In the genomic region with DNA sequence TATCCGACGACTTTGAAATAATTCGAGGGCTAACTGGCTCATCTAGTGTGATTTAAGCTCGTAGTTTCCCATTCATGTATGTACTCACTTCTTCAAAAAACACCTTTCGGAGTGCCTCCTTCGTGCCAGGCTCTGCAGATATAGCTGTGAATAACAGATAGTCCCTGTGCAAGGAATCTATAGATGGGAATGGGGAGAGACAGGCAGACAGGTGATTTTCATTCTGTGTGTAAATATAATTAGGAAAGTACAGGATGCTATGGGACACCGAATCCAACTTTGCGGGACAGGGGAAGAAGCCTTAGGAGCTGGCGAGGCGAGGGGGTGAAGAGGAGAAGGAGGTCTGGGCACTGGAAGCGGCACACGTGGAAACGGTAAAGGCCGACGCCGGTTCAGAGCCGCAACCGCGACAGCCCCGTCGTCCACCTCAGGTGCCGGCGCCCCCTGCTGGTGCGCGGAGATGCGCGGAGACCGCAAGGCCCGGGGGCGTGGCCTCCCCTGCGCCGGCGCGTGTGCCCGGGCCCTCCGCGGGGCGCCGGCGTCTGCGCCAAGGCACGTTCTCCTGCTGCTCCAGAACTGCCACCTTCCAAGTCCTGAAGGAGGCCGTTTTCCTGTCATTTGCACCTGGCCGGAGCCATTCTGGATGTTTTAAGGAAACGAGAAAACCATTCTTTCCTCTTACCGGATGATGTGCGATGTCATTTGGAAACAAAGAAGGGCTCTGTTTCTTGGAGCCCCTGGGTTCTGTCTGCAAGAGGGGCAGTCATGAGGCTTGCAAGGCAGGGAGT, we compare ENCODE assay signal across 2 cellular contexts.
TF ChIP-seq lines count a peak whose summit lies in the region.

No MANE protein-coding gene starts in this region.

TF ChIP-seq in HEK293, 187 proteins besides CTCF, POLR2A, EP300 and RAD21 (continues in another document):
- TF ChIP-seq, protein P1, sequence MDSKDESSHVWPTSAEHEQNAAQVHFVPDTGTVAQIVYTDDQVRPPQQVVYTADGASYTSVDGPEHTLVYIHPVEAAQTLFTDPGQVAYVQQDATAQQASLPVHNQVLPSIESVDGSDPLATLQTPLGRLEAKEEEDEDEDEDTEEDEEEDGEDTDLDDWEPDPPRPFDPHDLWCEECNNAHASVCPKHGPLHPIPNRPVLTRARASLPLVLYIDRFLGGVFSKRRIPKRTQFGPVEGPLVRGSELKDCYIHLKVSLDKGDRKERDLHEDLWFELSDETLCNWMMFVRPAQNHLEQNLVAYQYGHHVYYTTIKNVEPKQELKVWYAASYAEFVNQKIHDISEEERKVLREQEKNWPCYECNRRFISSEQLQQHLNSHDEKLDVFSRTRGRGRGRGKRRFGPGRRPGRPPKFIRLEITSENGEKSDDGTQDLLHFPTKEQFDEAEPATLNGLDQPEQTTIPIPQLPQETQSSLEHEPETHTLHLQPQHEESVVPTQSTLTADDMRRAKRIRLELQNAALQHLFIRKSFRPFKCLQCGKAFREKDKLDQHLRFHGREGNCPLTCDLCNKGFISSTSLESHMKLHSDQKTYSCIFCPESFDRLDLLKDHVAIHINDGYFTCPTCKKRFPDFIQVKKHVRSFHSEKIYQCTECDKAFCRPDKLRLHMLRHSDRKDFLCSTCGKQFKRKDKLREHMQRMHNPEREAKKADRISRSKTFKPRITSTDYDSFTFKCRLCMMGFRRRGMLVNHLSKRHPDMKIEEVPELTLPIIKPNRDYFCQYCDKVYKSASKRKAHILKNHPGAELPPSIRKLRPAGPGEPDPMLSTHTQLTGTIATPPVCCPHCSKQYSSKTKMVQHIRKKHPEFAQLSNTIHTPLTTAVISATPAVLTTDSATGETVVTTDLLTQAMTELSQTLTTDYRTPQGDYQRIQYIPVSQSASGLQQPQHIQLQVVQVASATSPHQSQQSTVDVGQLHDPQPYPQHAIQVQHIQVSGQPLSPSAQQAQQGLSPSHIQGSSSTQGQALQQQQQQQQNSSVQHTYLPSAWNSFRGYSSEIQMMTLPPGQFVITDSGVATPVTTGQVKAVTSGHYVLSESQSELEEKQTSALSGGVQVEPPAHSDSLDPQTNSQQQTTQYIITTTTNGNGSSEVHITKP (tag by site-specific recombination; IDR thresholded peaks at IDR 0.05) = no peak
- TF ChIP-seq BCL11B (tag by site-specific recombination; IDR thresholded peaks at IDR 0.05; ENCODE audit: low read depth) (no peak), KLF10 (tag by site-specific recombination; IDR thresholded peaks at IDR 0.05) (peak; percentile 66; the same call in 1 of the 2 replicates), ZNF514 (tag by site-specific recombination; IDR thresholded peaks at IDR 0.05) (no peak), SETDB1 (IDR thresholded peaks at IDR 0.05; ENCODE audit: insufficient read length, low read length) (no peak), ZNF777 (tag by site-specific recombination; IDR thresholded peaks at IDR 0.05; ENCODE audit: borderline replicate concordance) (peak; percentile 71; the same call in 1 of the 2 replicates), ZNF596 (tag by site-specific recombination; IDR thresholded peaks at IDR 0.05) (peak; percentile 54; the same call in 1 of the 2 replicates), ZNF561 (tag by site-specific recombination; IDR thresholded peaks at IDR 0.05; ENCODE audit: borderline replicate concordance) (peak; percentile 67; the same call in 1 of the 2 replicates), RBAK (tag by site-specific recombination; IDR thresholded peaks at IDR 0.05) (no peak)
- TF ChIP-seq, protein P2, sequence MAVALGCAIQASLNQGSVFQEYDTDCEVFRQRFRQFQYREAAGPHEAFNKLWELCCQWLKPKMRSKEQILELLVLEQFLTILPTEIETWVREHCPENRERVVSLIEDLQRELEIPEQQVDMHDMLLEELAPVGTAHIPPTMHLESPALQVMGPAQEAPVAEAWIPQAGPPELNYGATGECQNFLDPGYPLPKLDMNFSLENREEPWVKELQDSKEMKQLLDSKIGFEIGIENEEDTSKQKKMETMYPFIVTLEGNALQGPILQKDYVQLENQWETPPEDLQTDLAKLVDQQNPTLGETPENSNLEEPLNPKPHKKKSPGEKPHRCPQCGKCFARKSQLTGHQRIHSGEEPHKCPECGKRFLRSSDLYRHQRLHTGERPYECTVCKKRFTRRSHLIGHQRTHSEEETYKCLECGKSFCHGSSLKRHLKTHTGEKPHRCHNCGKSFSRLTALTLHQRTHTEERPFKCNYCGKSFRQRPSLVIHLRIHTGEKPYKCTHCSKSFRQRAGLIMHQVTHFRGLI (tag by site-specific recombination; IDR thresholded peaks at IDR 0.05) = 0 out of 2 replicates have a peak, but pooled peaks have one; percentile 14
- TF ChIP-seq, protein P3, sequence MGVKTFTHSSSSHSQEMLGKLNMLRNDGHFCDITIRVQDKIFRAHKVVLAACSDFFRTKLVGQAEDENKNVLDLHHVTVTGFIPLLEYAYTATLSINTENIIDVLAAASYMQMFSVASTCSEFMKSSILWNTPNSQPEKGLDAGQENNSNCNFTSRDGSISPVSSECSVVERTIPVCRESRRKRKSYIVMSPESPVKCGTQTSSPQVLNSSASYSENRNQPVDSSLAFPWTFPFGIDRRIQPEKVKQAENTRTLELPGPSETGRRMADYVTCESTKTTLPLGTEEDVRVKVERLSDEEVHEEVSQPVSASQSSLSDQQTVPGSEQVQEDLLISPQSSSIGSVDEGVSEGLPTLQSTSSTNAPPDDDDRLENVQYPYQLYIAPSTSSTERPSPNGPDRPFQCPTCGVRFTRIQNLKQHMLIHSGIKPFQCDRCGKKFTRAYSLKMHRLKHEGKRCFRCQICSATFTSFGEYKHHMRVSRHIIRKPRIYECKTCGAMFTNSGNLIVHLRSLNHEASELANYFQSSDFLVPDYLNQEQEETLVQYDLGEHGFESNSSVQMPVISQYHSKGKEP (tag by site-specific recombination; IDR thresholded peaks at IDR 0.05) = peak; percentile 66; the same call in 1 of the 2 replicates
- TF ChIP-seq, protein P4, sequence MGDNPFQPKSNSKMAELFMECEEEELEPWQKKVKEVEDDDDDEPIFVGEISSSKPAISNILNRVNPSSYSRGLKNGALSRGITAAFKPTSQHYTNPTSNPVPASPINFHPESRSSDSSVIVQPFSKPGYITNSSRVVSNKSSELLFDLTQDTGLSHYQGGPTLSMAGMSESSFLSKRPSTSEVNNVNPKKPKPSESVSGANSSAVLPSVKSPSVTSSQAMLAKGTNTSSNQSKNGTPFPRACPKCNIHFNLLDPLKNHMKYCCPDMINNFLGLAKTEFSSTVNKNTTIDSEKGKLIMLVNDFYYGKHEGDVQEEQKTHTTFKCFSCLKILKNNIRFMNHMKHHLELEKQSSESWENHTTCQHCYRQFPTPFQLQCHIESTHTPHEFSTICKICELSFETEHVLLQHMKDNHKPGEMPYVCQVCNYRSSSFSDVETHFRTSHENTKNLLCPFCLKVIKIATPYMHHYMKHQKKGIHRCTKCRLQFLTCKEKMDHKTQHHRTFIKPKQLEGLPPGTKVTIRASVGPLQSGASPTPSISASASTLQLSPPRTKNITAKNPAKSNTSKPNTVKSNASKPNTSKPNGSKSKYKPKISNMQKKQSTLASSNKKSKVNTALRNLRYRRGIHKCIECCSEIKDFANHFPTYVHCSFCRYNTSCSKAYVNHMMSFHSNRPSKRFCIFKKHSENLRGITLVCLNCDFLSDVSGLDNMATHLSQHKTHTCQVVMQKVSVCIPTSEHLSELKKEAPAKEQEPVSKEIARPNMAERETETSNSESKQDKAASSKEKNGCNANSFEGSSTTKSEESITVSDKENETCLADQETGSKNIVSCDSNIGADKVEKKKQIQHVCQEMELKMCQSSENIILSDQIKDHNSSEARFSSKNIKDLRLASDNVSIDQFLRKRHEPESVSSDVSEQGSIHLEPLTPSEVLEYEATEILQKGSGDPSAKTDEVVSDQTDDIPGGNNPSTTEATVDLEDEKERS (tag by site-specific recombination; IDR thresholded peaks at IDR 0.05) = no peak

TF ChIP-seq in GM12878, 131 proteins besides CTCF, POLR2A, EP300 and RAD21 (continues in another document):
- peak; percentile 66 for TF ChIP-seq DPF2 (IDR thresholded peaks at IDR 0.05)
- TF ChIP-seq POU2F2 (IDR thresholded peaks at IDR 0.05; ENCODE audit: borderline replicate concordance, low read depth, low read length) = peak; percentile 14; the same call in 1 of the 3 replicates
- peak; percentile 73 for TF ChIP-seq IKZF1 (conservative IDR thresholded peaks at IDR 0.05)
- TF ChIP-seq SP1 (IDR thresholded peaks at IDR 0.05; ENCODE audit: low read depth, low read length) = peak; percentile 62
- peak; percentile 75; the same call in 1 of the 2 replicates for TF ChIP-seq ZNF207 (IDR thresholded peaks at IDR 0.05; ENCODE audit: borderline replicate concordance)
- TF ChIP-seq ZNF622 (IDR thresholded peaks at IDR 0.05) = no peak
- TF ChIP-seq STAT1 (conservative IDR thresholded peaks at IDR 0.05) = peak; percentile 86; the same call in 1 of the 2 replicates
- no peak for TF ChIP-seq HCFC1 (IDR thresholded peaks at IDR 0.05; ENCODE audit: low read length)
- TF ChIP-seq, protein P5, sequence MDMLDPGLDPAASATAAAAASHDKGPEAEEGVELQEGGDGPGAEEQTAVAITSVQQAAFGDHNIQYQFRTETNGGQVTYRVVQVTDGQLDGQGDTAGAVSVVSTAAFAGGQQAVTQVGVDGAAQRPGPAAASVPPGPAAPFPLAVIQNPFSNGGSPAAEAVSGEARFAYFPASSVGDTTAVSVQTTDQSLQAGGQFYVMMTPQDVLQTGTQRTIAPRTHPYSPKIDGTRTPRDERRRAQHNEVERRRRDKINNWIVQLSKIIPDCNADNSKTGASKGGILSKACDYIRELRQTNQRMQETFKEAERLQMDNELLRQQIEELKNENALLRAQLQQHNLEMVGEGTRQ (IDR thresholded peaks at IDR 0.05; ENCODE audit: borderline replicate concordance, low read depth, low read length) = no peak
- TF ChIP-seq, protein P6, sequence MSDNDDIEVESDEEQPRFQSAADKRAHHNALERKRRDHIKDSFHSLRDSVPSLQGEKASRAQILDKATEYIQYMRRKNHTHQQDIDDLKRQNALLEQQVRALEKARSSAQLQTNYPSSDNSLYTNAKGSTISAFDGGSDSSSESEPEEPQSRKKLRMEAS (IDR thresholded peaks at IDR 0.05; ENCODE audit: low read depth, low read length) = peak; percentile 68
- TF ChIP-seq SMARCA5 (IDR thresholded peaks at IDR 0.05) = peak; percentile 82; the same call in 1 of the 2 replicates
- peak; percentile 53; the same call in 1 of the 2 replicates for TF ChIP-seq GATAD2B (conservative IDR thresholded peaks at IDR 0.05; ENCODE audit: low read depth)
- TF ChIP-seq STAT3 (IDR thresholded peaks at IDR 0.05; ENCODE audit: low read depth, low read length) = no peak
- TF ChIP-seq MYB (IDR thresholded peaks at IDR 0.05; ENCODE audit: borderline replicate concordance, low read depth, low read length) = 0 out of 2 replicates have a peak, but pooled peaks have one; percentile 36
- TF ChIP-seq, protein P7, sequence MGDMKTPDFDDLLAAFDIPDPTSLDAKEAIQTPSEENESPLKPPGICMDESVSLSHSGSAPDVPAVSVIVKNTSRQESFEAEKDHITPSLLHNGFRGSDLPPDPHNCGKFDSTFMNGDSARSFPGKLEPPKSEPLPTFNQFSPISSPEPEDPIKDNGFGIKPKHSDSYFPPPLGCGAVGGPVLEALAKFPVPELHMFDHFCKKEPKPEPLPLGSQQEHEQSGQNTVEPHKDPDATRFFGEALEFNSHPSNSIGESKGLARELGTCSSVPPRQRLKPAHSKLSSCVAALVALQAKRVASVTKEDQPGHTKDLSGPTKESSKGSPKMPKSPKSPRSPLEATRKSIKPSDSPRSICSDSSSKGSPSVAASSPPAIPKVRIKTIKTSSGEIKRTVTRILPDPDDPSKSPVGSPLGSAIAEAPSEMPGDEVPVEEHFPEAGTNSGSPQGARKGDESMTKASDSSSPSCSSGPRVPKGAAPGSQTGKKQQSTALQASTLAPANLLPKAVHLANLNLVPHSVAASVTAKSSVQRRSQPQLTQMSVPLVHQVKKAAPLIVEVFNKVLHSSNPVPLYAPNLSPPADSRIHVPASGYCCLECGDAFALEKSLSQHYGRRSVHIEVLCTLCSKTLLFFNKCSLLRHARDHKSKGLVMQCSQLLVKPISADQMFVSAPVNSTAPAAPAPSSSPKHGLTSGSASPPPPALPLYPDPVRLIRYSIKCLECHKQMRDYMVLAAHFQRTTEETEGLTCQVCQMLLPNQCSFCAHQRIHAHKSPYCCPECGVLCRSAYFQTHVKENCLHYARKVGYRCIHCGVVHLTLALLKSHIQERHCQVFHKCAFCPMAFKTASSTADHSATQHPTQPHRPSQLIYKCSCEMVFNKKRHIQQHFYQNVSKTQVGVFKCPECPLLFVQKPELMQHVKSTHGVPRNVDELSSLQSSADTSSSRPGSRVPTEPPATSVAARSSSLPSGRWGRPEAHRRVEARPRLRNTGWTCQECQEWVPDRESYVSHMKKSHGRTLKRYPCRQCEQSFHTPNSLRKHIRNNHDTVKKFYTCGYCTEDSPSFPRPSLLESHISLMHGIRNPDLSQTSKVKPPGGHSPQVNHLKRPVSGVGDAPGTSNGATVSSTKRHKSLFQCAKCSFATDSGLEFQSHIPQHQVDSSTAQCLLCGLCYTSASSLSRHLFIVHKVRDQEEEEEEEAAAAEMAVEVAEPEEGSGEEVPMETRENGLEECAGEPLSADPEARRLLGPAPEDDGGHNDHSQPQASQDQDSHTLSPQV (IDR thresholded peaks at IDR 0.05) = 0 out of 2 replicates have a peak, but pooled peaks have one; percentile 20
- TF ChIP-seq NRF1 (conservative IDR thresholded peaks at IDR 0.05; ENCODE audit: low read depth, low read length) = peak; percentile 53
- TF ChIP-seq MTA2 (IDR thresholded peaks at IDR 0.05; ENCODE audit: low read depth) = no peak
- 0 out of 2 replicates have a peak, but pooled peaks have one; percentile 44 for TF ChIP-seq TCF12 (IDR thresholded peaks at IDR 0.05; ENCODE audit: low read depth, low read length)
- TF ChIP-seq SMC3 (IDR thresholded peaks at IDR 0.05; ENCODE audit: borderline replicate concordance, low read length) = peak; percentile 66
- peak; percentile 47; the same call in 1 of the 2 replicates for TF ChIP-seq CBFB (IDR thresholded peaks at IDR 0.05; ENCODE audit: low read depth)
- TF ChIP-seq, protein P8, sequence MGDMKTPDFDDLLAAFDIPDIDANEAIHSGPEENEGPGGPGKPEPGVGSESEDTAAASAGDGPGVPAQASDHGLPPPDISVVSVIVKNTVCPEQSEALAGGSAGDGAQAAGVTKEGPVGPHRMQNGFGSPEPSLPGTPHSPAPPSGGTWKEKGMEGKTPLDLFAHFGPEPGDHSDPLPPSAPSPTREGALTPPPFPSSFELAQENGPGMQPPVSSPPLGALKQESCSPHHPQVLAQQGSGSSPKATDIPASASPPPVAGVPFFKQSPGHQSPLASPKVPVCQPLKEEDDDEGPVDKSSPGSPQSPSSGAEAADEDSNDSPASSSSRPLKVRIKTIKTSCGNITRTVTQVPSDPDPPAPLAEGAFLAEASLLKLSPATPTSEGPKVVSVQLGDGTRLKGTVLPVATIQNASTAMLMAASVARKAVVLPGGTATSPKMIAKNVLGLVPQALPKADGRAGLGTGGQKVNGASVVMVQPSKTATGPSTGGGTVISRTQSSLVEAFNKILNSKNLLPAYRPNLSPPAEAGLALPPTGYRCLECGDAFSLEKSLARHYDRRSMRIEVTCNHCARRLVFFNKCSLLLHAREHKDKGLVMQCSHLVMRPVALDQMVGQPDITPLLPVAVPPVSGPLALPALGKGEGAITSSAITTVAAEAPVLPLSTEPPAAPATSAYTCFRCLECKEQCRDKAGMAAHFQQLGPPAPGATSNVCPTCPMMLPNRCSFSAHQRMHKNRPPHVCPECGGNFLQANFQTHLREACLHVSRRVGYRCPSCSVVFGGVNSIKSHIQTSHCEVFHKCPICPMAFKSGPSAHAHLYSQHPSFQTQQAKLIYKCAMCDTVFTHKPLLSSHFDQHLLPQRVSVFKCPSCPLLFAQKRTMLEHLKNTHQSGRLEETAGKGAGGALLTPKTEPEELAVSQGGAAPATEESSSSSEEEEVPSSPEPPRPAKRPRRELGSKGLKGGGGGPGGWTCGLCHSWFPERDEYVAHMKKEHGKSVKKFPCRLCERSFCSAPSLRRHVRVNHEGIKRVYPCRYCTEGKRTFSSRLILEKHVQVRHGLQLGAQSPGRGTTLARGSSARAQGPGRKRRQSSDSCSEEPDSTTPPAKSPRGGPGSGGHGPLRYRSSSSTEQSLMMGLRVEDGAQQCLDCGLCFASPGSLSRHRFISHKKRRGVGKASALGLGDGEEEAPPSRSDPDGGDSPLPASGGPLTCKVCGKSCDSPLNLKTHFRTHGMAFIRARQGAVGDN (IDR thresholded peaks at IDR 0.05) = peak; percentile 67
- no peak for TF ChIP-seq SIX5 (IDR thresholded peaks at IDR 0.05; ENCODE audit: low read depth, low read length, severe bottlenecking)
- 0 out of 2 replicates have a peak, but pooled peaks have one; percentile 35 for TF ChIP-seq PAX5 (IDR thresholded peaks at IDR 0.05; ENCODE audit: borderline replicate concordance, low read depth, low read length)
